11 cellular contexts compared by ENCODE assay signal in the genomic region with DNA sequence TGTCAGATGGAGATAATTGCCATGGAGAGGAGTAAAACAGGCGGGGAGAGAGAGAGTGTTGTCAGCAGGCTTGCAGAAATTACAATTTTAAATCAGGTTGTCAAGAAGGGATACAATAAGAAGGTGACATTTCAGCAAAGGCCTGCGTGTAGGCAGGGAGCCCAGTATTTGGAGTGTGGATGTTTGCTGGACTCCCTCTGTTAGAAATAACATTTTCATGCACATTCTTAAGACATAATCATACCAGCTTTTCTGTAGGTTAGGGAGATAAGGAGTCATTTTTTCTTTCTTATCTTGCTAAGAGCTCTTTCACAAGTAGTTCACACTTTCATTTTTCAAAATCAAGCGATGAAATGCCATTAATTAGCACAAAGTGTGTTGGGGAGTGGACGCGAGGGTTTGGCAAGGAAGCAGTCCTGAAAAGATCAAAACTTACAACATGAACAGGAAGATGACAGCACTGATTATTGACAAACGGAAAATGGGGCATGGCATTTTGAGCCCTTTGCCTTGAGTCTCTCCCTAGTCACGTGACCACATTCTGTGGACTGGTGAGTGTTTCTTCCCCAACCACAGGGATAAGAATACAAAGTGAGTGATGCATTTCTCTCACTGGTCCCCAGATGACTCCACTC.
DNase-seq lines count a peak whose midpoint lies in the region; ATAC-seq and TF ChIP-seq lines count a peak whose summit lies in the region.
"Had no signal": no experiment of that assay in that cellular context is flagged by ENCODE, and none has a peak within 500 bp of the region (broad histone marks: within the 10 kb centered on the region; RNA-seq: fewer than 3 reads in every experiment).

No MANE protein-coding gene starts in this region.

- peak in 1 of 3 donors; percentile 26 for ATAC-seq in natural killer cell
- no peak for ATAC-seq in GM19463 (IDR thresholded peaks at IDR 0.05; ENCODE audit: unreplicated experiment)

- H3K27ac Mint-ChIP-seq in CD14-positive monocyte (peak overlapping the region; percentile 84 to 94 (median 88)), natural killer cell (peak overlapping the region; percentile 84 to 94)
- H3K27ac Mint-ChIP-seq: stimulated activated naive CD8-positive, alpha-beta T cell treated with anti-CD3 and anti-CD28 coated beads, Interleukin-15, Interleukin-2, amounts not matched to agents 100 ng/mL and 50 ng/mL, for 24 hours had no signal

- H3K4me3 Mint-ChIP-seq in CD14-positive monocyte, result peak overlapping the region; percentile 52 to 86
- peak overlapping the region; percentile 84 for H3K4me3 Mint-ChIP-seq in natural killer cell
- H3K4me3 Mint-ChIP-seq: stimulated activated naive CD8-positive, alpha-beta T cell treated with anti-CD3 and anti-CD28 coated beads, Interleukin-15, Interleukin-2, amounts not matched to agents 100 ng/mL and 50 ng/mL, for 24 hours had no signal

- DNase-seq in CD14-positive monocyte (ENCODE audit: low spot score) (no peak), NCI-H460 (ENCODE audit: extremely low read depth, low read depth) (peak; percentile 25), cardiac fibroblast (ENCODE audit: low read depth in 2 of 2) (peak; percentile 47 to 70), natural killer cell (no peak), thyroid gland (no peak), NCI-H82 treated with DMSO at 0.1 percent for 48 hours (lab: John Stamatoyannopoulos, UW; ENCODE audit: unreplicated experiment) (no peak), NCI-H1092 (lab: John Stamatoyannopoulos, UW) (no peak)
- DNase-seq: NCI-H1417 had no signal

- H3K4me1 Mint-ChIP-seq in CD14-positive monocyte (peaks cover 67% of the 10 kb centered on the region), natural killer cell (peaks cover 65 to 81% of the 10 kb centered on the region in 2 donors)

- peaks cover 27 to 30% of the 10 kb centered on the region in 2 donors for H3K4me1 ChIP-seq in thyroid gland

- TF ChIP-seq CTCF in CD14-positive monocyte (IDR thresholded peaks at IDR 0.05) (no peak), cardiac fibroblast (IDR thresholded peaks at IDR 0.05; ENCODE audit: low read depth, low read length) (no peak), natural killer cell (IDR thresholded peaks at IDR 0.05) (no peak), thyroid gland (IDR thresholded peaks at IDR 0.05) (no peak)

- 68 to 76% methylated on average over 7 of the region's 7 CpGs for WGBS in thyroid gland, 2 donors

- no peak overlapping the region for H3K27ac ChIP-seq in thyroid gland
- H3K27ac ChIP-seq: C4-2B had no signal

- H3K36me3 Mint-ChIP-seq in CD14-positive monocyte (peaks cover 0 to 4% of the 10 kb centered on the region in 2 donors), natural killer cell (no peaks in the 10 kb centered on the region)

- no peaks in the 10 kb centered on the region for H3K27me3 ChIP-seq in thyroid gland

- H3K9me3 ChIP-seq in thyroid gland, result no peaks in the 10 kb centered on the region

- no peaks in the 10 kb centered on the region for H3K36me3 ChIP-seq in thyroid gland

- H3K4me3 ChIP-seq in cardiac fibroblast (replicated peaks in 1 of 2; ENCODE audit: low read depth in 2 of 2, low read length in 2 of 2) (no peak overlapping the region), thyroid gland (replicated peaks in 1 of 3) (no peak overlapping the region)

- intact Hi-C loops in CD14-positive monocyte (cut with micrococcal nuclease) (no loop called here), natural killer cell (cut with micrococcal nuclease) (loop anchor here (5.0 kb wide), 1 partner anchor 36 kb away; no protein-coding TSS in a partner anchor), thyroid gland (cut with DNase I) (no loop called here)

- H3K27me3 Mint-ChIP-seq in CD14-positive monocyte (ENCODE audit: low read depth in 3 of 3) (peaks cover 0 to 1% (median 0%) of the 10 kb centered on the region in 3 donors), natural killer cell (ENCODE audit: low read depth in 2 of 2) (no peaks in the 10 kb centered on the region)
- H3K27me3 Mint-ChIP-seq: stimulated activated naive CD8-positive, alpha-beta T cell treated with anti-CD3 and anti-CD28 coated beads, Interleukin-15, Interleukin-2, amounts not matched to agents 100 ng/mL and 50 ng/mL, for 24 hours had no signal

- H3K9me3 Mint-ChIP-seq in CD14-positive monocyte (no peaks in the 10 kb centered on the region), natural killer cell (no peaks in the 10 kb centered on the region)
- H3K9me3 Mint-ChIP-seq: stimulated activated naive CD8-positive, alpha-beta T cell treated with anti-CD3 and anti-CD28 coated beads, Interleukin-15, Interleukin-2, amounts not matched to agents 100 ng/mL and 50 ng/mL, for 24 hours had no signal

- TF ChIP-seq POLR2A in thyroid gland (IDR thresholded peaks at IDR 0.05), result no peak

Comparison
In these comparisons a context has a peak if more than half of its experiments do, and no peak if none do; other contexts are left out.
1. DNase-seq: peak in NCI-H460 (single experiment) and cardiac fibroblast (2 of 2); none in CD14-positive monocyte (single experiment), natural killer cell (single experiment), thyroid gland (0 of 2), NCI-H82 treated with DMSO at 0.1 percent for 48 hours (single experiment) and NCI-H1092 (single experiment).